22 cellular contexts compared by ENCODE assay signal in genomic region chr3:186454881-186455703, GRCh38.
"Had no signal": no experiment of that assay in that cellular context is flagged by ENCODE, and none has a peak within 500 bp of the region (broad histone marks: within the 10 kb centered on the region; RNA-seq: fewer than 3 reads in every experiment).

No MANE protein-coding gene starts in this region.

- H3K27ac Mint-ChIP-seq: natural killer cell; stimulated activated effector memory CD8-positive, alpha-beta T cell treated with anti-CD3 and anti-CD28 coated beads, Interleukin-12 subunit alpha, Interleukin-12 subunit beta, amount 100 ng/mL, for 72 hours had no signal

- H3K9me3 ChIP-seq: gastrocnemius medialis, left lung, ovary, psoas muscle, sigmoid colon, stomach, thyroid gland, vagina had no signal

- H3K4me1 Mint-ChIP-seq: natural killer cell; stimulated activated effector memory CD8-positive, alpha-beta T cell treated with anti-CD3 and anti-CD28 coated beads, Interleukin-12 subunit alpha, Interleukin-12 subunit beta, amount 100 ng/mL, for 72 hours had no signal

- H3K4me3 Mint-ChIP-seq: natural killer cell; stimulated activated effector memory CD8-positive, alpha-beta T cell treated with anti-CD3 and anti-CD28 coated beads, Interleukin-12 subunit alpha, Interleukin-12 subunit beta, amount 100 ng/mL, for 72 hours had no signal

- ATAC-seq: gastrocnemius medialis; left cardiac atrium; left lung; natural killer cell; psoas muscle; right cardiac atrium; stimulated activated effector memory CD8-positive, alpha-beta T cell treated with anti-CD3 and anti-CD28 coated beads, Interleukin-12 subunit alpha, Interleukin-12 subunit beta, amount 100 ng/mL, for 72 hours had no signal

- H3K9me3 Mint-ChIP-seq: natural killer cell; stimulated activated effector memory CD8-positive, alpha-beta T cell treated with anti-CD3 and anti-CD28 coated beads, Interleukin-12 subunit alpha, Interleukin-12 subunit beta, amount 100 ng/mL, for 72 hours had no signal

- H3K27me3 ChIP-seq: gastrocnemius medialis, left lung, ovary, sigmoid colon, stomach, thyroid gland, vagina had no signal

- H3K36me3 ChIP-seq: gastrocnemius medialis, left lung, ovary, sigmoid colon, stomach, thyroid gland, vagina had no signal

- H3K4me3 ChIP-seq: dorsolateral prefrontal cortex, gastrocnemius medialis, left lung, ovary, psoas muscle, sigmoid colon, stomach, thyroid gland, vagina had no signal

- H3K27ac ChIP-seq: dorsolateral prefrontal cortex, gastrocnemius medialis, left lung, ovary, psoas muscle, sigmoid colon, stomach, thyroid gland, vagina had no signal

- H3K4me1 ChIP-seq: gastrocnemius medialis, left lung, psoas muscle, sigmoid colon, stomach, thyroid gland, vagina had no signal

- H3K36me3 Mint-ChIP-seq: natural killer cell; stimulated activated effector memory CD8-positive, alpha-beta T cell treated with anti-CD3 and anti-CD28 coated beads, Interleukin-12 subunit alpha, Interleukin-12 subunit beta, amount 100 ng/mL, for 72 hours had no signal

- DNase-seq: dorsolateral prefrontal cortex; effector CD4-positive, alpha-beta T cell; foreskin fibroblast; gastrocnemius medialis; head of caudate nucleus; left cardiac atrium; left lung; natural killer cell; occipital lobe; ovary; posterior cingulate gyrus; psoas muscle; right cardiac atrium; sigmoid colon; stimulated activated CD4-positive, alpha-beta T cell treated with anti-CD3 and anti-CD28 coated beads, Interleukin-2, amount 100 ng/mL, for 24 hours; stimulated activated CD4-positive, alpha-beta T cell treated with anti-CD3 and anti-CD28 coated beads, Interleukin-4, amount 100 ng/mL, for 24 hours; stimulated activated naive CD4-positive, alpha-beta T cell treated with Interleukin-2 at 50 U/mL for 16 hours; stomach; thyroid gland; trophoblast cell had no signal
